19 cellular contexts compared by ENCODE assay signal in genomic region chr21:36703123-36703522, GRCh38. TPM values are rescaled to one million over a fixed set of nuclear protein-coding genes. Genes with fewer than 3 reads are reported as not detected.
DNase-seq lines count a peak whose midpoint lies in the region; ATAC-seq and TF ChIP-seq lines count a peak whose summit lies in the region.
"Had no signal": no experiment of that assay in that cellular context is flagged by ENCODE, and none has a peak within 500 bp of the region (broad histone marks: within the 10 kb centered on the region; RNA-seq: fewer than 3 reads in every experiment).

No MANE protein-coding gene starts in this region.

- no peaks in the 10 kb centered on the region for H3K9me3 ChIP-seq in naive thymus-derived CD4-positive, alpha-beta T cell (ENCODE audit: control insufficient read depth in 2 of 3, low read length in 3 of 3)

- POLR2A ChIA-PET in WTC11 (lab: Charles Lee), result no interaction called here
- POLR2A ChIA-PET in naive thymus-derived CD4-positive, alpha-beta T cell (lab: Charles Lee), result no interaction called here

- H3K4me3 Mint-ChIP-seq in activated CD8-positive, alpha-beta memory T cell treated with anti-CD3 and anti-CD28 coated beads, Interleukin-2, amount 10 ng/mL, durations not matched to agents 7 days and 5 days, result no peak overlapping the region
- H3K4me3 Mint-ChIP-seq in WTC11, result no peak overlapping the region
- H3K4me3 Mint-ChIP-seq in naive thymus-derived CD4-positive, alpha-beta T cell, result peak overlapping the region in 1 of 10 donors; percentile 16

- H3K27me3 Mint-ChIP-seq in activated CD8-positive, alpha-beta memory T cell treated with anti-CD3 and anti-CD28 coated beads, Interleukin-2, amount 10 ng/mL, durations not matched to agents 7 days and 5 days, result peaks cover 80% of the 10 kb centered on the region
- peaks cover 100% of the 10 kb centered on the region for H3K27me3 Mint-ChIP-seq in WTC11 (ENCODE audit: low read depth)
- peaks cover 55 to 74% (median 69%) of the 10 kb centered on the region in 5 donors for H3K27me3 Mint-ChIP-seq in naive thymus-derived CD4-positive, alpha-beta T cell

- no peak for TF ChIP-seq CTCF in WTC11 (IDR thresholded peaks at IDR 0.05)

- no peak for ATAC-seq in activated CD8-positive, alpha-beta memory T cell treated with anti-CD3 and anti-CD28 coated beads, Interleukin-2, amount 10 ng/mL, durations not matched to agents 7 days and 5 days
- ATAC-seq in WTC11 (no peak), HG03039 (IDR thresholded peaks at IDR 0.05; ENCODE audit: unreplicated experiment) (no peak)
- ATAC-seq in naive thymus-derived CD4-positive, alpha-beta T cell, result no peak
- ATAC-seq: GM12878 had no signal

- no peak overlapping the region for H3K27ac ChIP-seq in naive thymus-derived CD4-positive, alpha-beta T cell (ENCODE audit: low read depth, low read length)
- H3K27ac ChIP-seq: 22Rv1, BLaER1 had no signal

- intact Hi-C loops in naive thymus-derived CD4-positive, alpha-beta T cell (cut with micrococcal nuclease), result no loop called here

- CTCF ChIA-PET in activated CD8-positive, alpha-beta memory T cell treated with anti-CD3 and anti-CD28 coated beads, Interleukin-2, amount 10 ng/mL, durations not matched to agents 7 days and 5 days (lab: Charles Lee), result no interaction called here
- CTCF ChIA-PET in WTC11 (lab: Charles Lee), result interaction anchor here (1.1 to 2.4 kb wide), 2 partner anchors 11 to 198 kb away, joined by 3 to 8 read pairs; no protein-coding TSS in a partner anchor
- CTCF ChIA-PET in naive thymus-derived CD4-positive, alpha-beta T cell (lab: Charles Lee), result no interaction called here

- no peak overlapping the region for H3K4me3 ChIP-seq in naive thymus-derived CD4-positive, alpha-beta T cell (ENCODE audit: low read length)
- H3K4me3 ChIP-seq: BLaER1, GM12878 had no signal

- no peaks in the 10 kb centered on the region for H3K36me3 ChIP-seq in naive thymus-derived CD4-positive, alpha-beta T cell (ENCODE audit: control insufficient read depth in 2 of 3, insufficient read depth in 3 of 3, low read length in 3 of 3)
- H3K36me3 ChIP-seq: BLaER1 had no signal

- peaks cover 0 to 39% of the 10 kb centered on the region in 2 donors for H3K27me3 ChIP-seq in naive thymus-derived CD4-positive, alpha-beta T cell (ENCODE audit: control insufficient read depth in 2 of 2, insufficient read depth in 2 of 2, low read length in 2 of 2)

- H3K36me3 Mint-ChIP-seq in activated CD8-positive, alpha-beta memory T cell treated with anti-CD3 and anti-CD28 coated beads, Interleukin-2, amount 10 ng/mL, durations not matched to agents 7 days and 5 days, result peaks cover 2% of the 10 kb centered on the region
- no peaks in the 10 kb centered on the region; the same call in 1 of the 2 replicates for H3K36me3 Mint-ChIP-seq in WTC11
- peaks cover 0 to 5% (median 0%) of the 10 kb centered on the region in 5 donors for H3K36me3 Mint-ChIP-seq in naive thymus-derived CD4-positive, alpha-beta T cell

- no peaks in the 10 kb centered on the region for H3K9me3 Mint-ChIP-seq in activated CD8-positive, alpha-beta memory T cell treated with anti-CD3 and anti-CD28 coated beads, Interleukin-2, amount 10 ng/mL, durations not matched to agents 7 days and 5 days (ENCODE audit: low read depth)
- H3K9me3 Mint-ChIP-seq in WTC11, result no peaks in the 10 kb centered on the region
- H3K9me3 Mint-ChIP-seq in naive thymus-derived CD4-positive, alpha-beta T cell, result peaks cover 0 to 3% (median 0%) of the 10 kb centered on the region in 11 donors

- no peak overlapping the region for H3K27ac Mint-ChIP-seq in activated CD8-positive, alpha-beta memory T cell treated with anti-CD3 and anti-CD28 coated beads, Interleukin-2, amount 10 ng/mL, durations not matched to agents 7 days and 5 days
- no peak overlapping the region for H3K27ac Mint-ChIP-seq in WTC11
- peak overlapping the region in 1 of 9 donors; percentile 38 for H3K27ac Mint-ChIP-seq in naive thymus-derived CD4-positive, alpha-beta T cell

- peaks cover 14% of the 10 kb centered on the region for H3K4me1 Mint-ChIP-seq in activated CD8-positive, alpha-beta memory T cell treated with anti-CD3 and anti-CD28 coated beads, Interleukin-2, amount 10 ng/mL, durations not matched to agents 7 days and 5 days
- H3K4me1 Mint-ChIP-seq in WTC11, result peaks cover 57% of the 10 kb centered on the region
- peaks cover 18 to 57% (median 49%) of the 10 kb centered on the region in 7 donors for H3K4me1 Mint-ChIP-seq in naive thymus-derived CD4-positive, alpha-beta T cell

- peak; percentile 23 for DNase-seq in activated CD8-positive, alpha-beta memory T cell treated with anti-CD3 and anti-CD28 coated beads, Interleukin-2, amount 10 ng/mL, durations not matched to agents 7 days and 5 days
- DNase-seq in activated CD8-positive, alpha-beta memory T cell treated with anti-CD3 and anti-CD28 coated beads for 24 hours, result no peak
- DNase-seq in WTC11 (ENCODE audit: low spot score) (no peak), hepatic stellate cell (ENCODE audit: low spot score) (peak; percentile 7), hypothalamus (lab: John Stamatoyannopoulos, UW) (no peak)
- DNase-seq in activated CD4-positive, alpha-beta T cell treated with anti-CD3 and anti-CD28 coated beads for 48 hours, result no peak
- DNase-seq in naive thymus-derived CD4-positive, alpha-beta T cell, result no peak
- DNase-seq: DMS79 treated with DMSO at 0.1 percent for 48 hours, GOT3, Kasumi-1, MM.1S, NCI-H1092 treated with DMSO at 0.1 percent for 48 hours, NCI-H2081 treated with DMSO at 0.1 percent for 48 hours, NCI-H524, SIG-M5 had no signal

- H3K4me1 ChIP-seq in naive thymus-derived CD4-positive, alpha-beta T cell (ENCODE audit: control insufficient read depth in 2 of 2, insufficient read depth in 2 of 2, low read length in 2 of 2), result peaks cover 0 to 24% of the 10 kb centered on the region in 2 donors

TF ChIP-seq in WTC11, 78 proteins besides CTCF, POLR2A, EP300 and RAD21:
- 0 out of 2 replicates have a peak, but pooled peaks have one; percentile 54 for TF ChIP-seq GTF2I (CRISPR knock-in tag; conservative IDR thresholded peaks at IDR 0.05)
- TF ChIP-seq RELA (CRISPR knock-in tag; IDR thresholded peaks at IDR 0.05; ENCODE audit: borderline replicate concordance), result no peak
- TF ChIP-seq MLX (CRISPR knock-in tag; IDR thresholded peaks at IDR 0.05), result no peak
- no peak for TF ChIP-seq TP53 (CRISPR knock-in tag; IDR thresholded peaks at IDR 0.05)
- TF ChIP-seq FOXP1 (CRISPR knock-in tag; IDR thresholded peaks at IDR 0.05; ENCODE audit: borderline replicate concordance), result no peak
- no peak for TF ChIP-seq AFF4 (CRISPR knock-in tag; IDR thresholded peaks at IDR 0.05; ENCODE audit: borderline replicate concordance)
- no peak for TF ChIP-seq NFATC4 (CRISPR knock-in tag; IDR thresholded peaks at IDR 0.05)
- no peak for TF ChIP-seq IRF1 (CRISPR knock-in tag; IDR thresholded peaks at IDR 0.05)

RNA-seq across cellular contexts. Expression of gene SIM2, which starts 4.2 kb away (rescaled TPM):
- under 1 TPM in 1 of 2 experiments, not detected in 1; 0.09 TPM for total RNA-seq in activated CD8-positive, alpha-beta memory T cell treated with anti-CD3 and anti-CD28 coated beads, Interleukin-2, amount 10 ng/mL, durations not matched to agents 7 days and 5 days
- 0.09 to 0.17 TPM (median 0.11 TPM) in 3 replicates for total RNA-seq in WTC11 (2021)
- under 1 TPM in 1 of 5 experiments, not detected in 4; 0.12 TPM for total RNA-seq in naive thymus-derived CD4-positive, alpha-beta T cell
- polyA plus RNA-seq in naive thymus-derived CD4-positive, alpha-beta T cell, result not detected

Comparison
In these comparisons a context has a peak if more than half of its experiments do, and no peak if none do; other contexts are left out.
1. DNase-seq: peak in activated CD8-positive, alpha-beta memory T cell treated with anti-CD3 and anti-CD28 coated beads, Interleukin-2, amount 10 ng/mL, durations not matched to agents 7 days and 5 days (single experiment) and hepatic stellate cell (single experiment); none in activated CD8-positive, alpha-beta memory T cell treated with anti-CD3 and anti-CD28 coated beads for 24 hours (single experiment), WTC11 (single experiment), activated CD4-positive, alpha-beta T cell treated with anti-CD3 and anti-CD28 coated beads for 48 hours (single experiment), hypothalamus (0 of 51) and naive thymus-derived CD4-positive, alpha-beta T cell (0 of 9).